ENCODE assay signal across 9 cellular contexts in genomic region chr16:89506113-89506504, GRCh38. TPM values are rescaled to one million over a fixed set of nuclear protein-coding genes. Genes with fewer than 3 reads are reported as not detected.
DNase-seq lines count a peak whose midpoint lies in the region; ATAC-seq and TF ChIP-seq lines count a peak whose summit lies in the region.
"Had no signal": no experiment of that assay in that cellular context is flagged by ENCODE, and none has a peak within 500 bp of the region (broad histone marks: within the 10 kb centered on the region; RNA-seq: fewer than 3 reads in every experiment).

No MANE protein-coding gene starts in this region.

- no peak overlapping the region for H3K4ac ChIP-seq in neuronal stem cell (ENCODE audit: low read length)

- peak overlapping the region; percentile 90 for H3K27ac Mint-ChIP-seq in activated T-helper 17 cell treated with anti-CD3 and anti-CD28 coated beads, Interleukin-2, amount 50 U/mL, for 72 hours
- H3K27ac Mint-ChIP-seq in glutamatergic neuron (ENCODE audit: unreplicated experiment), result no peak overlapping the region

- H2BK15ac ChIP-seq in neuronal stem cell (ENCODE audit: low read length), result no peak overlapping the region

- no peaks in the 10 kb centered on the region for H3K9me3 ChIP-seq in neuronal stem cell (replicated peaks in 1 of 2; ENCODE audit: control insufficient read depth in 2 of 2, insufficient read depth in 1 of 2, low read depth in 1 of 2, low read length in 2 of 2)

- peak overlapping the region; percentile 79 for H3K27ac ChIP-seq in HL-60 (replicated peaks)
- peak overlapping the region in 17 of 21 experiments; percentile 26 to 89 (median 76) for H3K27ac ChIP-seq in skin epidermis
- no peak overlapping the region for H3K27ac ChIP-seq in caudate nucleus (ENCODE audit: low read depth, low read length)
- H3K27ac ChIP-seq in neuronal stem cell (replicated peaks; ENCODE audit: low read length), result no peak overlapping the region

- no peak overlapping the region for H3K14ac ChIP-seq in neuronal stem cell (ENCODE audit: low read length)

- DNase-seq in HL-60 (ENCODE audit: low read depth in 1 of 2, low spot score in 1 of 2) (no peak), glutamatergic neuron (no peak), NCI-H2171 (lab: John Stamatoyannopoulos, UW) (no peak), caudate nucleus (lab: John Stamatoyannopoulos, UW) (no peak), T-helper 9 cell (no peak), neuronal stem cell (ENCODE audit: low spot score) (no peak)
- DNase-seq: NCI-H2227 treated with DMSO at 0.1 percent for 48 hours had no signal

- H3K4me2 ChIP-seq in neuronal stem cell (ENCODE audit: insufficient read depth, low read length, poor library complexity, severe bottlenecking), result no peak overlapping the region

- no CpG with 5 or more reads among the region's 4 CpGs for WGBS in neuronal stem cell (ENCODE audit: extremely low coverage in 2 of 2, insufficient read length in 2 of 2, insufficient replicate concordance in 1 of 2), 2 donors

- H3K36me3 ChIP-seq in neuronal stem cell (replicated peaks in 1 of 2; ENCODE audit: control insufficient read depth in 2 of 2, insufficient read depth in 2 of 2, low read length in 2 of 2), result peaks cover 6 to 11% of the 10 kb centered on the region in 2 donors

- H3K23ac ChIP-seq in neuronal stem cell (ENCODE audit: low read depth, low read length, poor library complexity), result no peak overlapping the region

- H4K91ac ChIP-seq in neuronal stem cell (ENCODE audit: low read depth, low read length, poor library complexity), result no peak overlapping the region

- TF ChIP-seq CTCF in HL-60 (IDR thresholded peaks at IDR 0.05; ENCODE audit: insufficient read depth, low read length) (no peak), glutamatergic neuron (IDR thresholded peaks at IDR 0.05; ENCODE audit: partially characterized antibody, unreplicated experiment) (no peak)

- H2AFZ ChIP-seq in neuronal stem cell (ENCODE audit: low read length), result no peak overlapping the region

- peaks cover 6% of the 10 kb centered on the region for H3K4me1 Mint-ChIP-seq in activated T-helper 17 cell treated with anti-CD3 and anti-CD28 coated beads, Interleukin-2, amount 50 U/mL, for 72 hours
- peaks cover 3% of the 10 kb centered on the region for H3K4me1 Mint-ChIP-seq in glutamatergic neuron (ENCODE audit: low read depth, unreplicated experiment)

- H3K27me3 ChIP-seq in HL-60 (ENCODE audit: insufficient read depth, poor library complexity, severe bottlenecking) (no peaks in the 10 kb centered on the region), neuronal stem cell (ENCODE audit: control insufficient read depth in 3 of 3, insufficient read depth in 3 of 3, low read depth in 1 of 3, low read length in 3 of 3) (no peaks in the 10 kb centered on the region)

- no peaks in the 10 kb centered on the region for H3K27me3 Mint-ChIP-seq in activated T-helper 17 cell treated with anti-CD3 and anti-CD28 coated beads, Interleukin-2, amount 50 U/mL, for 72 hours
- H3K27me3 Mint-ChIP-seq in glutamatergic neuron (ENCODE audit: unreplicated experiment), result peaks cover 4% of the 10 kb centered on the region

- H2BK12ac ChIP-seq in neuronal stem cell (ENCODE audit: low read length), result no peak overlapping the region

- peaks cover 9% of the 10 kb centered on the region for H3K36me3 Mint-ChIP-seq in activated T-helper 17 cell treated with anti-CD3 and anti-CD28 coated beads, Interleukin-2, amount 50 U/mL, for 72 hours (ENCODE audit: low read depth)
- H3K36me3 Mint-ChIP-seq in glutamatergic neuron (ENCODE audit: unreplicated experiment), result no peaks in the 10 kb centered on the region

- H3K4me3 Mint-ChIP-seq in activated T-helper 17 cell treated with anti-CD3 and anti-CD28 coated beads, Interleukin-2, amount 50 U/mL, for 72 hours, result peak overlapping the region; percentile 79
- peak overlapping the region; percentile 30 for H3K4me3 Mint-ChIP-seq in glutamatergic neuron (ENCODE audit: unreplicated experiment)

- no peaks in the 10 kb centered on the region for H3K9me3 Mint-ChIP-seq in activated T-helper 17 cell treated with anti-CD3 and anti-CD28 coated beads, Interleukin-2, amount 50 U/mL, for 72 hours
- H3K9me3 Mint-ChIP-seq in glutamatergic neuron (ENCODE audit: unreplicated experiment), result peaks cover 8% of the 10 kb centered on the region

- H2AK5ac ChIP-seq in neuronal stem cell (ENCODE audit: low read depth, low read length), result no peak overlapping the region

- no peak overlapping the region for H2BK5ac ChIP-seq in neuronal stem cell (ENCODE audit: low read length)

- H3K18ac ChIP-seq in neuronal stem cell (ENCODE audit: low read length), result no peak overlapping the region

- H3K79me1 ChIP-seq in neuronal stem cell (ENCODE audit: low read depth, low read length), result peaks cover 9% of the 10 kb centered on the region

- H3K9ac ChIP-seq in neuronal stem cell (ENCODE audit: low read depth, low read length, poor library complexity), result no peak overlapping the region

- no peak overlapping the region for H4K8ac ChIP-seq in neuronal stem cell (ENCODE audit: low read depth, low read length)

- H3K4me3 ChIP-seq in HL-60 (replicated peaks; ENCODE audit: insufficient read depth, low read length), result no peak overlapping the region; the same call in 1 of the 2 replicates
- H3K4me3 ChIP-seq in skin epidermis, result peak overlapping the region in 1 of 7 experiments; percentile 16
- no peak overlapping the region for H3K4me3 ChIP-seq in neuronal stem cell (ENCODE audit: low read length in 2 of 2)

- peaks cover 3 to 4% of the 10 kb centered on the region in 2 donors for H3K4me1 ChIP-seq in neuronal stem cell (ENCODE audit: control insufficient read depth in 2 of 2, insufficient read depth in 1 of 2, low read depth in 1 of 2, low read length in 2 of 2)

- no peak for ATAC-seq in activated T-helper 17 cell treated with anti-CD3 and anti-CD28 coated beads, Interleukin-2, amount 50 U/mL, for 72 hours (replicated peaks)

- no peak overlapping the region for H2BK120ac ChIP-seq in neuronal stem cell (ENCODE audit: low read depth, low read length)

RNA-seq across cellular contexts. Expression of gene SPG7, which starts 2.1 kb away (rescaled TPM):
- 100 to 1,000 TPM; 115 to 135 TPM for total RNA-seq in activated T-helper 17 cell treated with anti-CD3 and anti-CD28 coated beads, Interleukin-2, amount 50 U/mL, for 72 hours
- 166 TPM for total RNA-seq in glutamatergic neuron (ENCODE audit: unreplicated experiment)
- 43.4 TPM for polyA plus RNA-seq in neuronal stem cell (2013, experiment 1 of 2)
- polyA plus RNA-seq in neuronal stem cell (2013, experiment 2 of 2), result 47.1 TPM

RNA-seq across cellular contexts. Expression of gene ANKRD11, which starts 15.7 kb away (rescaled TPM):
- 100 to 1,000 TPM; 166 to 178 TPM for total RNA-seq in activated T-helper 17 cell treated with anti-CD3 and anti-CD28 coated beads, Interleukin-2, amount 50 U/mL, for 72 hours
- 367 TPM for total RNA-seq in glutamatergic neuron (ENCODE audit: unreplicated experiment)
- 65.4 TPM for polyA plus RNA-seq in neuronal stem cell (2013, experiment 1 of 2)
- polyA plus RNA-seq in neuronal stem cell (2013, experiment 2 of 2), result 69.8 TPM

RNA-seq across cellular contexts. Expression of gene RPL13, which starts 54.4 kb away (rescaled TPM):
- total RNA-seq in activated T-helper 17 cell treated with anti-CD3 and anti-CD28 coated beads, Interleukin-2, amount 50 U/mL, for 72 hours, result 1,000 to 10,000 TPM; 2,683 to 3,154 TPM
- 893 TPM for total RNA-seq in glutamatergic neuron (ENCODE audit: unreplicated experiment)
- polyA plus RNA-seq in neuronal stem cell (2013, experiment 1 of 2), result 5,003 TPM
- 4,966 TPM for polyA plus RNA-seq in neuronal stem cell (2013, experiment 2 of 2)

Comparison
In these comparisons a context has a peak if more than half of its experiments do, and no peak if none do; other contexts are left out.
1. H3K27ac ChIP-seq: peak in HL-60 (single experiment) and skin epidermis (17 of 21); none in caudate nucleus (single experiment) and neuronal stem cell (single experiment).